ENCODE assay signal across 16 cellular contexts in the genomic region with DNA sequence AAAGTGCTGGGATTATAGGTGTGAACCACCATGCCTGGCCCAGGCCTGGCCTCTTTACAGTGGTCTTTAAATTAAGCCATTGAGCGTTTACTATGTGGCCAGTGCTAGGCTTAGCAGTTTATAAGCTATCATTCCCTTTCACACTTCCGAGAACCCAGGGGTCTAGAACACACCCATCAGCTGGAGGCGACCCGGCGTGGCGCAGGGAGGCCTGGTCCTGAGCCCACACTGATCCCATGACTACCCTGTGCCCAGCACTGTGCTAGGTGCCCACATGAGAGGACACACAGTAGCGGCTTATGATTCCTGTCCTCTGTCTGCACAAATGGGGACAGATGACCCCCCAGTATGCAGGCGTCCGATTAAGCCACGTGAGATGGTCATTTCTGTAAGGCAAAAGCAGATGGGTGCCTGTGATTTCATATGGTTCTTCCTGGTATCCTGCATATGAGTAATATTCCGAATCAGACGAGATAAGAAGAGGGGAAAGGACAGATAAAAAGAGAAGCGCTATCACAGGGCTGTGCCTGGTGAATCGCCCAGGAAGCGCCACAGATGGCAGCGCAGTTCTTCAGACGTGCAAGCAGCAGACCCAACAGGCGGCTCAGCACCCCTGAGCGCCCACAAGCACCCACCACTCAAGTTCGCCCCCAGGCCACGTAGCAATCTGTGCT. TPM values are rescaled to one million over a fixed set of nuclear protein-coding genes. Genes with fewer than 3 reads are reported as not detected.
DNase-seq lines count a peak whose midpoint lies in the region; ATAC-seq and TF ChIP-seq lines count a peak whose summit lies in the region.
"Had no signal": no experiment of that assay in that cellular context is flagged by ENCODE, and none has a peak within 500 bp of the region (broad histone marks: within the 10 kb centered on the region; RNA-seq: fewer than 3 reads in every experiment).

No MANE protein-coding gene starts in this region.

- H3K4me2 ChIP-seq in IMR-90 (ENCODE audit: low read depth, low read length), result no peak overlapping the region
- no peak overlapping the region for H3K4me2 ChIP-seq in neural progenitor cell

- no peaks in the 10 kb centered on the region for H3F3A ChIP-seq in neural progenitor cell (ENCODE audit: low read depth)

- H3K23ac ChIP-seq in IMR-90 (ENCODE audit: low read depth, low read length), result no peak overlapping the region

- POLR2A ChIA-PET in IMR-90 (lab: Charles Lee; ENCODE audit: unreplicated experiment), result no interaction called here

- H2BK15ac ChIP-seq in IMR-90 (ENCODE audit: low read depth, low read length), result no peak overlapping the region

- no peak overlapping the region for H4K8ac ChIP-seq in IMR-90 (ENCODE audit: low read depth in 2 of 2, low read length in 2 of 2)

- CTCF ChIA-PET in IMR-90 (lab: Yijun Ruan, JAX), result no interaction called here

- intact Hi-C loops in IMR-90 (cut with micrococcal nuclease) (no loop called here), adrenal gland (cut with DNase I) (loop anchor here in 1 of 2 donors (5.0 kb wide), 1 partner anchor 224 kb away; no protein-coding TSS in a partner anchor)

- no peak overlapping the region for H2BK20ac ChIP-seq in IMR-90 (ENCODE audit: low read depth, low read length)

- H3K36me3 Mint-ChIP-seq in neural progenitor cell, result no peaks in the 10 kb centered on the region

- no peak overlapping the region for H3K18ac ChIP-seq in IMR-90 (ENCODE audit: low read depth, low read length)

- dilution Hi-C loops in IMR-90 (cut with HindIII; ENCODE audit: low sequenced_read_pairs, unreplicated experiment), result no loop called here

- H3K79me1 ChIP-seq in IMR-90 (ENCODE audit: low read depth in 1 of 2, low read length in 2 of 2), result peaks cover 0 to 25% of the 10 kb centered on the region in 2 experiments; a peak in 1 of 4 replicates

- TF ChIP-seq RAD21 in IMR-90 (IDR thresholded peaks at IDR 0.05; ENCODE audit: low read length), result no peak

- TF ChIP-seq POLR2A in IMR-90 (IDR thresholded peaks at IDR 0.05; ENCODE audit: low read depth, low read length) (no peak), adrenal gland (IDR thresholded peaks at IDR 0.05) (no peak)

- H3K9me3 ChIP-seq in IMR-90 (ENCODE audit: control insufficient read depth, insufficient read depth, low read length) (no peaks in the 10 kb centered on the region), adrenal gland (replicated peaks in 1 of 3) (no peaks in the 10 kb centered on the region), neural progenitor cell (ENCODE audit: low read depth) (no peaks in the 10 kb centered on the region)
- H3K9me3 ChIP-seq: Peyer's patch had no signal

- BruUV-seq in IMR-90 (replicated peaks; lab: Mats Ljungman, UMichigan), result no TSS peak

- no peak overlapping the region for H3K4ac ChIP-seq in IMR-90 (ENCODE audit: low read depth, low read length)

- in situ Hi-C loops in IMR-90 (cut with MboI; ENCODE audit: low sequenced_read_pairs), result loop anchor here (25.0 kb wide), 1 partner anchor 529 kb away; no protein-coding TSS in a partner anchor

- H3K27ac ChIP-seq in IMR-90 (ENCODE audit: insufficient read depth, low read length) (no peak overlapping the region), adrenal gland (peak overlapping the region in 4 of 5 donors; percentile 14 to 99 (median 44)), neural progenitor cell (no peak overlapping the region), caudate nucleus (ENCODE audit: low read depth, low read length) (no peak overlapping the region)
- H3K27ac ChIP-seq: Peyer's patch, SK-N-MC had no signal

- peaks cover 16% of the 10 kb centered on the region for H3K4me1 Mint-ChIP-seq in neural progenitor cell

- no peak overlapping the region for H3K9ac ChIP-seq in IMR-90 (ENCODE audit: low read depth, low read length)
- H3K9ac ChIP-seq in neural progenitor cell, result no peak overlapping the region

- no peaks in the 10 kb centered on the region for H3K9me1 ChIP-seq in IMR-90 (ENCODE audit: insufficient read depth, low read length)

- peak overlapping the region; percentile 21 for H3K27ac Mint-ChIP-seq in neural progenitor cell

- DNase-seq in IMR-90 (peak; percentile 19), NCI-H226 (peak; percentile 21), adrenal gland (peak in 5 of 7 donors; percentile 60 to 74 (median 71)), neural progenitor cell (ENCODE audit: low spot score) (no peak), caudate nucleus (lab: John Stamatoyannopoulos, UW) (no peak)
- no peak for DNase-seq in NK-92 treated with Interleukin-12 subunit alpha and Interleukin-12 subunit beta, amount 100 ng/mL, for 24 hours (lab: John Stamatoyannopoulos, UW)
- no peak for DNase-seq in stimulated activated CD4-positive, alpha-beta T cell treated with anti-CD3 and anti-CD28 coated beads, Interleukin-2, amount 100 ng/mL, for 48 hours
- DNase-seq: AML-193, DMS79 treated with DMSO at 0.1 percent for 48 hours, H9, NCI-H1436, NCI-H1930, Peyer's patch had no signal

- WGBS in IMR-90 (ENCODE audit: extremely low coverage in 2 of 2, insufficient read length in 1 of 2), 2 experiments, result 92% methylated on average over 4 of the region's 21 CpGs; no CpG with 5 or more reads in 1 of the 2 experiments
- WGBS in adrenal gland, 4 donors, result 57 to 61% (median 59%) methylated on average over 17 to 21 of the region's 21 CpGs

- H3K4me1 ChIP-seq in IMR-90 (ENCODE audit: control insufficient read depth, insufficient read depth, low read length) (peaks cover 10% of the 10 kb centered on the region), adrenal gland (replicated peaks in 1 of 2) (peaks cover 18 to 44% of the 10 kb centered on the region in 2 donors), neural progenitor cell (peaks cover 10% of the 10 kb centered on the region)

- peaks cover 3% of the 10 kb centered on the region for H3K27me3 Mint-ChIP-seq in neural progenitor cell (ENCODE audit: insufficient read depth, low read depth)

- no peak overlapping the region for H3K4me3 ChIP-seq in IMR-90 (ENCODE audit: insufficient read depth, low read depth, low read length)
- no peak overlapping the region for H3K4me3 ChIP-seq in adrenal gland
- H3K4me3 ChIP-seq in neural progenitor cell, result no peak overlapping the region
- H3K4me3 ChIP-seq: Peyer's patch, SK-N-MC had no signal

- H4K91ac ChIP-seq in IMR-90 (ENCODE audit: insufficient read depth, low read depth, low read length), result no peak overlapping the region

- no peaks in the 10 kb centered on the region for H3K27me3 ChIP-seq in IMR-90 (ENCODE audit: control insufficient read depth, insufficient read depth, low read length)
- no peaks in the 10 kb centered on the region for H3K27me3 ChIP-seq in adrenal gland
- H3K27me3 ChIP-seq in neural progenitor cell, result peaks cover 11% of the 10 kb centered on the region
- H3K27me3 ChIP-seq: Peyer's patch had no signal

- H4K20me1 ChIP-seq in IMR-90 (ENCODE audit: insufficient read depth, low read length) (peaks cover 21% of the 10 kb centered on the region; the same call in 1 of the 2 replicates), neural progenitor cell (ENCODE audit: low read depth) (no peaks in the 10 kb centered on the region)

- no peak overlapping the region for H3K56ac ChIP-seq in IMR-90 (ENCODE audit: extremely low read depth, insufficient read depth, low read length)

- no peak overlapping the region for H4K5ac ChIP-seq in IMR-90 (ENCODE audit: low read depth, low read length)

- no peak for ATAC-seq in IMR-90 (ENCODE audit: low read depth)

- H2BK120ac ChIP-seq in IMR-90 (ENCODE audit: low read depth, low read length), result no peak overlapping the region

- H2BK5ac ChIP-seq in IMR-90 (ENCODE audit: low read depth, low read length, poor library complexity, severe bottlenecking), result no peak overlapping the region

- H2AK5ac ChIP-seq in IMR-90 (ENCODE audit: low read depth, low read length), result no peak overlapping the region

- peak overlapping the region; percentile 47 for H2AK9ac ChIP-seq in IMR-90 (replicated peaks; ENCODE audit: low read depth, low read length, poor library complexity)

- no peak overlapping the region for H3K4me3 Mint-ChIP-seq in neural progenitor cell
- H3K4me3 Mint-ChIP-seq: CD14-positive monocyte had no signal

- TF ChIP-seq CTCF in IMR-90 (conservative IDR thresholded peaks at IDR 0.05; ENCODE audit: low read depth, low read length) (no peak), adrenal gland (IDR thresholded peaks at IDR 0.05) (no peak), neural progenitor cell (IDR thresholded peaks at IDR 0.05) (no peak)

- no peak overlapping the region for H3K14ac ChIP-seq in IMR-90 (replicated peaks; ENCODE audit: low read depth, low read length)

- H2AFZ ChIP-seq in IMR-90 (replicated peaks; ENCODE audit: low read length, poor library complexity) (no peak overlapping the region), neural progenitor cell (replicated peaks) (no peak overlapping the region)

- no peaks in the 10 kb centered on the region for H3K9me3 Mint-ChIP-seq in neural progenitor cell
- H3K9me3 Mint-ChIP-seq: H9 had no signal

- H3K36me3 ChIP-seq in IMR-90 (ENCODE audit: control insufficient read depth, insufficient read depth, low read length) (peaks cover 37% of the 10 kb centered on the region), adrenal gland (replicated peaks in 1 of 2) (peaks cover 0 to 42% of the 10 kb centered on the region in 2 donors), neural progenitor cell (no peaks in the 10 kb centered on the region)

- no peaks in the 10 kb centered on the region for H3K79me2 ChIP-seq in neural progenitor cell (ENCODE audit: low read depth)

RNA-seq across cellular contexts. Expression of gene OSGIN1, which starts 5.2 kb away (rescaled TPM):
- total RNA-seq in IMR-90 (2012; rRNA removed) (0.83 and 0.90 TPM in 2 replicates), adrenal gland (10 to 100 TPM; 16.1 to 64.9 (median 19.3) TPM), neural progenitor cell (ENCODE audit: low replicate concordance) (0.77 TPM in 1 of 2 replicates, not detected in the other)
- polyA plus RNA-seq in IMR-90 (2012; rRNA removed) (6.4 and 7.4 TPM in 2 replicates), adrenal gland (10 to 100 TPM; 16.9 to 39.7 (median 18.5) TPM)
- 3.1 and 4.1 TPM in 2 replicates for polyA plus RNA-seq in IMR-90 (2012; cell fraction: cytosol; rRNA removed)
- polyA plus RNA-seq in IMR-90 (2012; cell fraction: nucleus; rRNA removed; ENCODE audit: low replicate concordance), result 4.1 and 9.2 TPM in 2 replicates

RNA-seq across cellular contexts. Expression of gene NECAB2, which starts 9.8 kb away (rescaled TPM):
- total RNA-seq in IMR-90 (2012; rRNA removed) (under 0.01 TPM in 1 of 2 replicates, not detected in the other), adrenal gland (under 1 TPM in 5 of 8 donors, not detected in 3; 0.14 to 0.55 (median 0.32) TPM), neural progenitor cell (ENCODE audit: low replicate concordance) (12.6 and 18.9 TPM in 2 replicates)
- polyA plus RNA-seq in IMR-90 (2012; rRNA removed) (0.26 and 0.27 TPM in 2 replicates), adrenal gland (1 to 10 TPM in 2 of 3 donors, under 1 TPM in 1; 0.22 to 1.9 (median 1.7) TPM)
- polyA plus RNA-seq in IMR-90 (2012; cell fraction: cytosol; rRNA removed), result 0.25 and 0.44 TPM in 2 replicates
- 0.65 and 1.1 TPM in 2 replicates for polyA plus RNA-seq in IMR-90 (2012; cell fraction: nucleus; rRNA removed; ENCODE audit: low replicate concordance)
- total RNA-seq: M059J had no signal

RNA-seq across cellular contexts. Expression of gene MLYCD, which starts 59.4 kb away (rescaled TPM):
- total RNA-seq in IMR-90 (2012; rRNA removed), result 1.9 and 2.7 TPM in 2 replicates
- 1.9 TPM in 2 replicates for polyA plus RNA-seq in IMR-90 (2012; rRNA removed)
- polyA plus RNA-seq in IMR-90 (2012; cell fraction: cytosol; rRNA removed), result 1.3 and 1.5 TPM in 2 replicates
- 4.7 and 4.8 TPM in 2 replicates for polyA plus RNA-seq in IMR-90 (2012; cell fraction: nucleus; rRNA removed; ENCODE audit: low replicate concordance)
- total RNA-seq in adrenal gland, result 10 to 100 TPM in 6 of 8 donors, 1 to 10 TPM in 2; 8.0 to 16.6 (median 11.3) TPM
- 1 to 10 TPM; 3.9 to 5.4 (median 4.2) TPM for polyA plus RNA-seq in adrenal gland
- total RNA-seq in neural progenitor cell (ENCODE audit: low replicate concordance), result 2.5 and 3.3 TPM in 2 replicates

Comparison
In these comparisons a context has a peak if more than half of its experiments do, and no peak if none do; other contexts are left out.
1. DNase-seq: peak in IMR-90 (single experiment), NCI-H226 (single experiment) and adrenal gland (5 of 7); none in neural progenitor cell (single experiment), NK-92 treated with Interleukin-12 subunit alpha and Interleukin-12 subunit beta, amount 100 ng/mL, for 24 hours (single experiment), stimulated activated CD4-positive, alpha-beta T cell treated with anti-CD3 and anti-CD28 coated beads, Interleukin-2, amount 100 ng/mL, for 48 hours (0 of 2) and caudate nucleus (0 of 61).
2. H3K27ac ChIP-seq: peak in adrenal gland (4 of 5); none in IMR-90 (single experiment), neural progenitor cell (single experiment) and caudate nucleus (single experiment).